ENCODE assay signal across 7 cellular contexts in genomic region chr7:44213872-44214595, GRCh38. TPM values are rescaled to one million over a fixed set of nuclear protein-coding genes. Genes with fewer than 3 reads are reported as not detected.
DNase-seq lines count a peak whose midpoint lies in the region; TF ChIP-seq lines count a peak whose summit lies in the region.

No MANE protein-coding gene starts in this region.

- in situ Hi-C loops in SK-MEL-5 (cut with HindIII; ENCODE audit: low pct_unique_long_range_greater_than_20kb, low sequenced_read_pairs): loop anchor here (25.0 kb wide), 1 partner anchor 127 kb away; the partner anchor contains the start of gene POLM

- H3K4me3 ChIP-seq in GM12864 (ENCODE audit: low read depth, low read length): no peak overlapping the region
- no peak overlapping the region for H3K4me3 ChIP-seq in fibroblast of the aortic adventitia (ENCODE audit: low read depth, low read length)

- TF ChIP-seq CTCF in GM12864 (IDR thresholded peaks at IDR 0.05; ENCODE audit: low read depth, low read length, missing control alignments) (peak; percentile 63), fibroblast of the aortic adventitia (IDR thresholded peaks at IDR 0.05; ENCODE audit: insufficient read depth, low read length) (peak; percentile 48)

- DNase-seq in GM12864 (ENCODE audit: low read depth) (no peak), M059J (ENCODE audit: low read depth) (peak; percentile 67), SK-MEL-5 (ENCODE audit: low read depth, low spot score) (peak; percentile 80), fibroblast of the aortic adventitia (ENCODE audit: low read depth) (peak; percentile 48), pulmonary artery endothelial cell (ENCODE audit: low read depth, low spot score) (peak; percentile 5), HK-2 (ENCODE audit: unreplicated experiment) (no peak)
- no peak for DNase-seq in activated naive CD4-positive, alpha-beta T cell treated with Interleukin-2 at 50 U/mL for 16 hours

RNA-seq across cellular contexts. Expression of gene YKT6, which starts 13.3 kb away (rescaled TPM):
- 106 and 128 TPM in 2 replicates for total RNA-seq in M059J (2014; rRNA removed; shearing (Covaris generic))
- total RNA-seq in SK-MEL-5 (2014; rRNA removed; shearing (Covaris generic)): 159 and 163 TPM in 2 replicates
- polyA plus RNA-seq in SK-MEL-5 (2015; cell fraction: cytosol; rRNA removed): 188 and 223 TPM in 2 replicates
- 215 and 221 TPM in 2 replicates for polyA plus RNA-seq in SK-MEL-5 (2015; cell fraction: nucleus; rRNA removed)
- total RNA-seq in fibroblast of the aortic adventitia (ENCODE audit: low replicate concordance): 72.0 and 99.4 TPM in 2 replicates
- 126 and 145 TPM in 2 replicates for total RNA-seq in pulmonary artery endothelial cell

RNA-seq across cellular contexts. Expression of gene GCK, which starts 24.8 kb away (rescaled TPM):
- not detected in 2 replicates for total RNA-seq in M059J (2014; rRNA removed; shearing (Covaris generic))
- not detected in 2 replicates for total RNA-seq in SK-MEL-5 (2014; rRNA removed; shearing (Covaris generic))
- not detected in 2 replicates for polyA plus RNA-seq in SK-MEL-5 (2015; cell fraction: cytosol; rRNA removed)
- polyA plus RNA-seq in SK-MEL-5 (2015; cell fraction: nucleus; rRNA removed): not detected in 2 replicates
- total RNA-seq in fibroblast of the aortic adventitia (ENCODE audit: low replicate concordance): 0.36 TPM in 1 of 2 replicates, not detected in the other
- 0.26 and 0.39 TPM in 2 replicates for total RNA-seq in pulmonary artery endothelial cell

Comparison
In these comparisons a context has a peak if more than half of its experiments do, and no peak if none do; other contexts are left out.
1. DNase-seq: peak in M059J (single experiment), SK-MEL-5 (single experiment), fibroblast of the aortic adventitia (single experiment) and pulmonary artery endothelial cell (single experiment); none in GM12864 (single experiment), HK-2 (single experiment) and activated naive CD4-positive, alpha-beta T cell treated with Interleukin-2 at 50 U/mL for 16 hours (single experiment).